9 cellular contexts compared by ENCODE assay signal in genomic region chr5:124628721-124629596, GRCh38.
DNase-seq lines count a peak whose midpoint lies in the region; ATAC-seq and TF ChIP-seq lines count a peak whose summit lies in the region.
"Had no signal": no experiment of that assay in that cellular context is flagged by ENCODE, and none has a peak within 500 bp of the region (broad histone marks: within the 10 kb centered on the region; RNA-seq: fewer than 3 reads in every experiment).

No MANE protein-coding gene starts in this region.

- no peak for TF ChIP-seq CTCF in AG10803 (conservative IDR thresholded peaks at IDR 0.05; ENCODE audit: low read length)

- ATAC-seq in HG03378 (IDR thresholded peaks at IDR 0.05; ENCODE audit: unreplicated experiment) (no peak), HG03457 (IDR thresholded peaks at IDR 0.05; ENCODE audit: unreplicated experiment) (no peak)

- H3K4me3 ChIP-seq in AG10803 (ENCODE audit: low read length): no peak overlapping the region
- H3K4me3 ChIP-seq in mesendoderm (ENCODE audit: low read length): no peak overlapping the region

- H3K56ac ChIP-seq in mesendoderm (ENCODE audit: low read length): peak overlapping the region; percentile 75

- peak overlapping the region; percentile 61 for H2BK120ac ChIP-seq in mesendoderm (ENCODE audit: low read depth, low read length)

- H2AK5ac ChIP-seq in mesendoderm (ENCODE audit: low read length): peak overlapping the region; percentile 70

- no peak overlapping the region for H4K8ac ChIP-seq in mesendoderm (ENCODE audit: low read depth, low read length)

- H3K18ac ChIP-seq in mesendoderm (ENCODE audit: low read length): peak overlapping the region; percentile 88

- peak overlapping the region; percentile 80 for H3K27ac ChIP-seq in mesendoderm (ENCODE audit: low read depth, low read length)

- H3K4me2 ChIP-seq in mesendoderm (ENCODE audit: low read length): no peak overlapping the region

- no peaks in the 10 kb centered on the region for H3K27me3 Mint-ChIP-seq in activated CD4-positive, alpha-beta T cell treated with anti-CD3 and anti-CD28 coated beads, Interleukin-2, amount 10 ng/mL, durations not matched to agents 24 days and 14 days

- intact Hi-C loops in activated CD4-positive, alpha-beta T cell treated with anti-CD3 and anti-CD28 coated beads, Interleukin-2, amount 10 ng/mL, durations not matched to agents 24 days and 14 days (cut with micrococcal nuclease): no loop called here

- H3K79me1 ChIP-seq in mesendoderm (ENCODE audit: low read length): no peaks in the 10 kb centered on the region

- H3K4ac ChIP-seq in mesendoderm (ENCODE audit: low read depth, low read length): peak overlapping the region; percentile 96

- H3K9ac ChIP-seq in mesendoderm (ENCODE audit: low read length): peak overlapping the region; percentile 46

- DNase-seq in AG10803 (ENCODE audit: low read depth) (peak; percentile 91), Kasumi-1 (lab: John Stamatoyannopoulos, UW) (peak; percentile 66 to 68), brain pericyte (ENCODE audit: low read depth, low spot score) (peak; percentile 89), mesendoderm (peak; percentile 97), GM19238 (ENCODE audit: insufficient read length, low spot score) (no peak)
- no peak for DNase-seq in activated CD4-positive, alpha-beta T cell treated with anti-CD3 and anti-CD28 coated beads, Interleukin-2, amount 10 ng/mL, durations not matched to agents 24 days and 14 days
- DNase-seq: NCI-H82 had no signal

- H3K36me3 Mint-ChIP-seq in activated CD4-positive, alpha-beta T cell treated with anti-CD3 and anti-CD28 coated beads, Interleukin-2, amount 10 ng/mL, durations not matched to agents 24 days and 14 days (ENCODE audit: low read depth): no peaks in the 10 kb centered on the region

- H3K79me2 ChIP-seq in mesendoderm (ENCODE audit: control insufficient read depth, insufficient read depth, low read length): no peaks in the 10 kb centered on the region

- WGBS in mesendoderm (ENCODE audit: extremely low coverage, insufficient coverage, low lambda C conversion rate): no CpG with 5 or more reads among the region's 17 CpGs

- no peaks in the 10 kb centered on the region for H3K4me1 Mint-ChIP-seq in activated CD4-positive, alpha-beta T cell treated with anti-CD3 and anti-CD28 coated beads, Interleukin-2, amount 10 ng/mL, durations not matched to agents 24 days and 14 days

- H4K5ac ChIP-seq in mesendoderm (ENCODE audit: low read length): no peak overlapping the region

- H3K4me3 Mint-ChIP-seq in activated CD4-positive, alpha-beta T cell treated with anti-CD3 and anti-CD28 coated beads, Interleukin-2, amount 10 ng/mL, durations not matched to agents 24 days and 14 days: no peak overlapping the region

- H3K4me1 ChIP-seq in mesendoderm (ENCODE audit: control insufficient read depth, low read depth, low read length): peaks cover 14% of the 10 kb centered on the region

- no peaks in the 10 kb centered on the region for H3K27me3 ChIP-seq in mesendoderm (ENCODE audit: insufficient read depth, low read length, poor library complexity)

- peak overlapping the region; percentile 69 for H3K23ac ChIP-seq in mesendoderm (ENCODE audit: low read length)

- no peak overlapping the region for H2BK15ac ChIP-seq in mesendoderm (replicated peaks; ENCODE audit: low read depth)

- H3K9me3 Mint-ChIP-seq in activated CD4-positive, alpha-beta T cell treated with anti-CD3 and anti-CD28 coated beads, Interleukin-2, amount 10 ng/mL, durations not matched to agents 24 days and 14 days: peaks cover 3% of the 10 kb centered on the region

- H2BK5ac ChIP-seq in mesendoderm (ENCODE audit: low read length): peak overlapping the region; percentile 94

- no peak overlapping the region for H3K27ac Mint-ChIP-seq in activated CD4-positive, alpha-beta T cell treated with anti-CD3 and anti-CD28 coated beads, Interleukin-2, amount 10 ng/mL, durations not matched to agents 24 days and 14 days

- no peaks in the 10 kb centered on the region for H3K36me3 ChIP-seq in mesendoderm (ENCODE audit: control insufficient read depth, insufficient read depth, low read length)

Comparison
In these comparisons a context has a peak if more than half of its experiments do, and no peak if none do; other contexts are left out.
1. DNase-seq: peak in AG10803 (single experiment), Kasumi-1 (2 of 2), brain pericyte (single experiment) and mesendoderm (single experiment); none in activated CD4-positive, alpha-beta T cell treated with anti-CD3 and anti-CD28 coated beads, Interleukin-2, amount 10 ng/mL, durations not matched to agents 24 days and 14 days (single experiment) and GM19238 (single experiment).